Comparison of ENCODE assay signal across 28 cellular contexts in the genomic region with DNA sequence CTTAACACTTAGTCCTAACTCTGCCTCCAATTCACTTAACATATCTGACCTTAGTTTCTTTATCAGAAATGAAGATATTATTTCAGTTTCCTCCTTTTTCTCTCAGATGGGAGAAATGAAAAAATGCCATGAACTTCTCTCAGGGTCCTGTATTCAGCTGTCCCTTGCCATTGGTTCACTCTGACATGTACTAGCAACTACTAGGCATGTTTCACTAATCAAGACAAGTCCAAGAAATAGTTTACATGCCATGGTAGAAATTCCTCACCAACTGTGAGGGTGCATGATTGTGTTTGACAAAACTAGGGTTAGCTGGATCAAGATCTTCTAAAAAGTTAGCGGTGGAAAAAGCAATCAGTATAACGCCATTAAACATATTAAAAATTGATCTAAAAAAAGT. TPM values are rescaled to one million over a fixed set of nuclear protein-coding genes. Genes with fewer than 3 reads are reported as not detected.
DNase-seq lines count a peak whose midpoint lies in the region; ATAC-seq, FAIRE-seq and TF ChIP-seq lines count a peak whose summit lies in the region.
"Had no signal": no experiment of that assay in that cellular context is flagged by ENCODE, and none has a peak within 500 bp of the region (broad histone marks: within the 10 kb centered on the region; RNA-seq: fewer than 3 reads in every experiment).

No MANE protein-coding gene starts in this region.

- intact Hi-C loops in HCT116 (cut with micrococcal nuclease) = no loop called here

- H3K9me2 ChIP-seq in HCT116 (ENCODE audit: insufficient read depth) = no peaks in the 10 kb centered on the region
- H3K9me2 ChIP-seq in Loucy (replicated peaks; ENCODE audit: low read depth, low read length) = no peaks in the 10 kb centered on the region

- TF ChIP-seq CTCF in HCT116 (IDR thresholded peaks at IDR 0.05 in 2 of 3, conservative IDR thresholded peaks at IDR 0.05 in 1 of 3; ENCODE audit: borderline replicate concordance in 1 of 3, insufficient read depth in 1 of 3, low read depth in 2 of 3, low read length in 2 of 3) = no peak
- TF ChIP-seq CTCF in Loucy (conservative IDR thresholded peaks at IDR 0.05; ENCODE audit: low read length) = no peak
- no peak for TF ChIP-seq CTCF in epithelial cell of esophagus (IDR thresholded peaks at IDR 0.05; ENCODE audit: insufficient read depth, low read depth, low read length, missing control alignments)
- TF ChIP-seq CTCF in keratinocyte (optimal IDR thresholded peaks at IDR 0.05 in 1 of 3, IDR thresholded peaks at IDR 0.05 in 1 of 3, conservative IDR thresholded peaks at IDR 0.05 in 1 of 3; ENCODE audit: extremely low read depth in 1 of 3, insufficient read depth in 2 of 3, low read length in 3 of 3) = no peak

- H3K4me1 ChIP-seq in HCT116 (ENCODE audit: control insufficient read depth in 1 of 2, insufficient read depth in 2 of 2, low read length in 2 of 2) (no peaks in the 10 kb centered on the region), Loucy (ENCODE audit: insufficient read depth, low read length, poor library complexity, severe bottlenecking) (no peaks in the 10 kb centered on the region), keratinocyte (ENCODE audit: control insufficient read depth, extremely low read depth, insufficient read depth, low read length) (peaks cover 3% of the 10 kb centered on the region)
- H3K4me1 ChIP-seq: BE2C, BLaER1 had no signal

- H3K27ac ChIP-seq in HCT116 (ENCODE audit: low read depth, low read length) (no peak overlapping the region), keratinocyte (ENCODE audit: control insufficient read depth, insufficient read depth, low read length) (no peak overlapping the region)
- H3K27ac ChIP-seq: BLaER1 had no signal

- H3K27me3 ChIP-seq in HCT116 (ENCODE audit: insufficient read depth, low read length) (no peaks in the 10 kb centered on the region), Loucy (ENCODE audit: insufficient read depth, low read length, poor library complexity, severe bottlenecking) (no peaks in the 10 kb centered on the region), keratinocyte (ENCODE audit: control insufficient read depth, extremely low read depth, insufficient read depth, low read length) (no peaks in the 10 kb centered on the region)
- H3K27me3 ChIP-seq: BLaER1 had no signal

- TF ChIP-seq RAD21 in HCT116 (IDR thresholded peaks at IDR 0.05; ENCODE audit: low read depth) = no peak

- ATAC-seq in HCT116 (no peak), GM18519 (IDR thresholded peaks at IDR 0.05; ENCODE audit: low FRiP score, unreplicated experiment) (no peak), GM18907 (IDR thresholded peaks at IDR 0.05; ENCODE audit: unreplicated experiment) (no peak)
- ATAC-seq: GM12878 had no signal

- BruUV-seq in HCT116 (replicated peaks; lab: Mats Ljungman, UMichigan) = no TSS peak

- no peaks in the 10 kb centered on the region for H4K20me1 ChIP-seq in HCT116 (ENCODE audit: insufficient read depth)
- H4K20me1 ChIP-seq in Loucy (ENCODE audit: insufficient read depth, low read length, poor library complexity, severe bottlenecking) = no peaks in the 10 kb centered on the region
- no peaks in the 10 kb centered on the region for H4K20me1 ChIP-seq in keratinocyte (ENCODE audit: control insufficient read depth, extremely low read depth, insufficient read depth, low read length)
- H4K20me1 ChIP-seq: BLaER1 had no signal

- H3K27me3 Mint-ChIP-seq in activated naive CD4-positive, alpha-beta T cell treated with anti-CD3 and anti-CD28 coated beads, Interleukin-2, amount 10 ng/mL, durations not matched to agents 7 days and 5 days = no peaks in the 10 kb centered on the region

- H3K4me3 Mint-ChIP-seq in activated naive CD4-positive, alpha-beta T cell treated with anti-CD3 and anti-CD28 coated beads, Interleukin-2, amount 10 ng/mL, durations not matched to agents 7 days and 5 days = no peak overlapping the region
- H3K4me3 Mint-ChIP-seq: CD14-positive monocyte; CD4-positive, alpha-beta memory T cell; CD4-positive, CD25-positive, alpha-beta regulatory T cell; CD8-positive, alpha-beta memory T cell had no signal

- H3K4me1 Mint-ChIP-seq in activated naive CD4-positive, alpha-beta T cell treated with anti-CD3 and anti-CD28 coated beads, Interleukin-2, amount 10 ng/mL, durations not matched to agents 7 days and 5 days = peaks cover 4% of the 10 kb centered on the region
- H3K4me1 Mint-ChIP-seq: CD4-positive, alpha-beta memory T cell; CD8-positive, alpha-beta memory T cell had no signal

- H3K4me2 ChIP-seq in HCT116 (ENCODE audit: low read length) = no peak overlapping the region
- H3K4me2 ChIP-seq in Loucy (ENCODE audit: low read depth, low read length, poor library complexity, severe bottlenecking) = no peak overlapping the region
- H3K4me2 ChIP-seq in keratinocyte (ENCODE audit: control insufficient read depth, extremely low read depth, insufficient read depth, low read depth, low read length) = no peak overlapping the region
- H3K4me2 ChIP-seq: BLaER1 had no signal

- no peaks in the 10 kb centered on the region for H3F3A ChIP-seq in Loucy (ENCODE audit: low read depth)

- H3K9me3 ChIP-seq in HCT116 (ENCODE audit: control insufficient read depth in 1 of 2, insufficient read depth in 1 of 2, low read depth in 1 of 2, low read length in 2 of 2) (no peaks in the 10 kb centered on the region), Loucy (ENCODE audit: insufficient read depth, low read depth, low read length) (no peaks in the 10 kb centered on the region), keratinocyte (ENCODE audit: control insufficient read depth, low read depth, low read length) (no peaks in the 10 kb centered on the region)
- H3K9me3 ChIP-seq: BE2C, BLaER1 had no signal

- no peaks in the 10 kb centered on the region for H3K9me1 ChIP-seq in keratinocyte (ENCODE audit: control insufficient read depth, extremely low read depth, insufficient read depth, low read length)

- H3K4me3 ChIP-seq in HCT116 (replicated peaks in 1 of 2; ENCODE audit: low read depth in 1 of 2, low read length in 2 of 2) (no peak overlapping the region), Loucy (ENCODE audit: low read length, poor library complexity, severe bottlenecking) (no peak overlapping the region), epithelial cell of esophagus (ENCODE audit: low read length) (no peak overlapping the region), keratinocyte (ENCODE audit: control insufficient read depth in 2 of 3, extremely low read depth in 1 of 3, insufficient read depth in 2 of 3, low read depth in 1 of 3, low read length in 3 of 3) (no peak overlapping the region)
- H3K4me3 ChIP-seq: BLaER1, GM12878 had no signal

- DNase-seq in HCT116 (ENCODE audit: low read depth, low spot score) (no peak), epithelial cell of esophagus (ENCODE audit: low read depth) (peak; percentile 66), keratinocyte (ENCODE audit: low read depth, low spot score) (no peak)
- DNase-seq in activated naive CD4-positive, alpha-beta T cell treated with anti-CD3 and anti-CD28 coated beads, Interleukin-2, amount 10 ng/mL, durations not matched to agents 7 days and 5 days = no peak
- DNase-seq: 8988T; ACHN; BE2C; C1 segment of cervical spinal cord; CD4-positive, alpha-beta memory T cell; CD4-positive, CD25-positive, alpha-beta regulatory T cell; CD8-positive, alpha-beta memory T cell; COR-L47; DMS 273 treated with DMSO at 0.1 percent for 48 hours; DMS153; DMS53; DMS79; DND-41; EL; GDM1 had no signal

- H3K36me3 ChIP-seq in HCT116 (ENCODE audit: control insufficient read depth in 1 of 2, insufficient read depth in 2 of 2, low read length in 2 of 2) = no peaks in the 10 kb centered on the region
- no peaks in the 10 kb centered on the region for H3K36me3 ChIP-seq in Loucy (ENCODE audit: insufficient read depth, low read length)
- no peaks in the 10 kb centered on the region for H3K36me3 ChIP-seq in keratinocyte (ENCODE audit: control insufficient read depth in 2 of 2, extremely low read depth in 1 of 2, insufficient read depth in 2 of 2, low read length in 2 of 2)
- H3K36me3 ChIP-seq: BE2C, BLaER1 had no signal

- H2AFZ ChIP-seq in HCT116 (ENCODE audit: low read depth, low read length, poor library complexity, severe bottlenecking) (peak overlapping the region; percentile 83), Loucy (ENCODE audit: low read length) (0 out of 2 replicates have a peak overlapping the region, but pooled peaks have one; percentile 17), keratinocyte (ENCODE audit: control insufficient read depth, low read length) (peak overlapping the region; percentile 64)

- RAD21 ChIA-PET in HCT116 (lab: Charles Lee; ENCODE audit: low non-redundant PET in 1 of 2, low total read pairs in 2 of 2, uncharacterized antibody in 2 of 2, unreplicated experiment in 2 of 2) = no interaction called here

- POLR2A ChIA-PET in HCT116 (lab: Charles Lee) = no interaction called here

- no peak for TF ChIP-seq POLR2A in HCT116 (IDR thresholded peaks at IDR 0.05; ENCODE audit: borderline replicate concordance, extremely low read depth, insufficient read depth, insufficient read length)

- H3K36me3 Mint-ChIP-seq in activated naive CD4-positive, alpha-beta T cell treated with anti-CD3 and anti-CD28 coated beads, Interleukin-2, amount 10 ng/mL, durations not matched to agents 7 days and 5 days = no peaks in the 10 kb centered on the region
- H3K36me3 Mint-ChIP-seq: CD14-positive monocyte; CD4-positive, alpha-beta memory T cell; CD4-positive, CD25-positive, alpha-beta regulatory T cell; CD8-positive, alpha-beta memory T cell had no signal

- H3K9me3 Mint-ChIP-seq in activated naive CD4-positive, alpha-beta T cell treated with anti-CD3 and anti-CD28 coated beads, Interleukin-2, amount 10 ng/mL, durations not matched to agents 7 days and 5 days = no peaks in the 10 kb centered on the region
- H3K9me3 Mint-ChIP-seq: CD4-positive, alpha-beta memory T cell; CD4-positive, CD25-positive, alpha-beta regulatory T cell; CD8-positive, alpha-beta memory T cell had no signal

- no peak overlapping the region for H3K9ac ChIP-seq in HCT116 (ENCODE audit: low read length)
- H3K9ac ChIP-seq in Loucy (ENCODE audit: low read depth, low read length, poor library complexity, severe bottlenecking) = no peak overlapping the region
- no peak overlapping the region for H3K9ac ChIP-seq in keratinocyte (ENCODE audit: control insufficient read depth, extremely low read depth, insufficient read depth, low read length)
- H3K9ac ChIP-seq: BLaER1 had no signal

- no peak overlapping the region for H3K27ac Mint-ChIP-seq in activated naive CD4-positive, alpha-beta T cell treated with anti-CD3 and anti-CD28 coated beads, Interleukin-2, amount 10 ng/mL, durations not matched to agents 7 days and 5 days
- H3K27ac Mint-ChIP-seq: CD14-positive monocyte; CD4-positive, alpha-beta memory T cell; CD4-positive, CD25-positive, alpha-beta regulatory T cell; CD8-positive, alpha-beta memory T cell had no signal

- H3K79me2 ChIP-seq in HCT116 (ENCODE audit: insufficient read depth, low read length) (no peaks in the 10 kb centered on the region), Loucy (ENCODE audit: insufficient read depth, low read length) (no peaks in the 10 kb centered on the region), keratinocyte (ENCODE audit: control insufficient read depth, insufficient read depth, low read length) (no peaks in the 10 kb centered on the region)

- FAIRE-seq in keratinocyte (lab: Jason Lieb, UNC) = peak; percentile 79
- FAIRE-seq: A204.1, GM12878, GM12892, GM18507 had no signal

- dilution Hi-C loops in keratinocyte (cut with MboI; ENCODE audit: extremely low pct_ligation_motif_present, low sequenced_read_pairs) = no loop called here

- CTCF ChIA-PET in HCT116 (lab: Charles Lee) = no interaction called here
- CTCF ChIA-PET in activated naive CD4-positive, alpha-beta T cell treated with anti-CD3 and anti-CD28 coated beads, Interleukin-2, amount 10 ng/mL, durations not matched to agents 7 days and 5 days (lab: Charles Lee) = no interaction called here

RNA-seq across cellular contexts. Expression of a gene that starts 7.0 kb away (rescaled TPM):
- 28.1 TPM for total RNA-seq in HCT116 (2021; ENCODE audit: unreplicated experiment)
- polyA plus RNA-seq in HCT116 (2012) = 17.1 and 20.5 TPM in 2 replicates
- polyA plus RNA-seq in keratinocyte = 12.0 to 16.0 TPM (median 15.3 TPM) in 3 replicates
- 8.3 TPM for polyA plus RNA-seq in keratinocyte (2011; ENCODE audit: low read depth)
- 10.9 and 16.0 TPM in 2 replicates for polyA plus RNA-seq in keratinocyte (2011; cell fraction: cytosol; rRNA removed)
- 18.7 and 22.3 TPM in 2 replicates for polyA plus RNA-seq in keratinocyte (2011; cell fraction: nucleus; rRNA removed)
- polyA plus RNA-seq in keratinocyte (2012; ENCODE audit: low replicate concordance) = 10.1 and 12.7 TPM in 2 replicates
- 7.9 to 20.3 TPM (median 14.5 TPM) in 3 replicates for polyA minus RNA-seq in keratinocyte
- polyA minus RNA-seq in keratinocyte (2011; cell fraction: cytosol; rRNA and poly(A)+ RNA removed) = 11.7 TPM
- 9.0 and 14.7 TPM in 2 replicates for polyA minus RNA-seq in keratinocyte (2011; cell fraction: nucleus; rRNA and poly(A)+ RNA removed)

Comparison
In these comparisons a context has a peak if more than half of its experiments do, and no peak if none do; other contexts are left out.
1. H2AFZ ChIP-seq: peak in every context shown above with its lines; median percentile 83 in HCT116; 64 in keratinocyte; 17 in Loucy.